In genomic region chr11:10542776-10543175, GRCh38 we compare ENCODE assay signal across 4 cellular contexts.
TF ChIP-seq lines count a peak whose summit lies in the region.

No MANE protein-coding gene starts in this region.

TF ChIP-seq in SK-N-SH treated with all-trans-retinoic acid at 6 μM for 48 hours, 23 proteins besides CTCF, POLR2A, EP300 and RAD21:
- TF ChIP-seq CSDC2 (CRISPR knock-in tag; IDR thresholded peaks at IDR 0.05) (no peak), GLIS3 (CRISPR knock-in tag; IDR thresholded peaks at IDR 0.05) (no peak), PPARA (CRISPR knock-in tag; IDR thresholded peaks at IDR 0.05; ENCODE audit: borderline replicate concordance) (no peak), ZNF8 (CRISPR knock-in tag; IDR thresholded peaks at IDR 0.05) (peak; percentile 94), CSRNP3 (CRISPR knock-in tag; IDR thresholded peaks at IDR 0.05) (no peak), RARB (CRISPR knock-in tag; IDR thresholded peaks at IDR 0.05) (no peak), TSHZ2 (CRISPR knock-in tag; IDR thresholded peaks at IDR 0.05) (no peak), OSR1 (CRISPR knock-in tag; IDR thresholded peaks at IDR 0.05) (no peak)

TF ChIP-seq in SK-N-SH, 30 proteins besides CTCF, POLR2A, EP300 and RAD21:
- no peak for TF ChIP-seq YY1 (IDR thresholded peaks at IDR 0.05; ENCODE audit: low read depth)
- no peak for TF ChIP-seq RFX5 (IDR thresholded peaks at IDR 0.05; ENCODE audit: low read length)
- TF ChIP-seq PBX3 (IDR thresholded peaks at IDR 0.05) = no peak
TF ChIP-seq in SK-N-SH: peak in this region for 0.

TF ChIP-seq in K562, 482 proteins besides CTCF, POLR2A, EP300 and RAD21:
- TF ChIP-seq CTCFL (IDR thresholded peaks at IDR 0.05; ENCODE audit: borderline replicate concordance, insufficient read depth, low read depth, low read length, poor library complexity, severe bottlenecking) (no peak), C11orf30 (IDR thresholded peaks at IDR 0.05; ENCODE audit: low read depth) (0 out of 2 replicates have a peak, but pooled peaks have one; percentile 28), BCOR (IDR thresholded peaks at IDR 0.05) (peak; percentile 47; the same call in 1 of the 2 replicates), ZNF146 (CRISPR knock-in tag; IDR thresholded peaks at IDR 0.05; ENCODE audit: unreplicated experiment) (peak; percentile 93), ZNF316 (IDR thresholded peaks at IDR 0.05) (peak; percentile 85), RBM25 (IDR thresholded peaks at IDR 0.05; ENCODE audit: low read depth, low read length, severe bottlenecking) (peak; percentile 52), KDM1A (IDR thresholded peaks at IDR 0.05) (0 out of 4 replicates have a peak, but pooled peaks of 1 of the 2 experiments have one; percentile 9)
- TF ChIP-seq, protein P1, sequence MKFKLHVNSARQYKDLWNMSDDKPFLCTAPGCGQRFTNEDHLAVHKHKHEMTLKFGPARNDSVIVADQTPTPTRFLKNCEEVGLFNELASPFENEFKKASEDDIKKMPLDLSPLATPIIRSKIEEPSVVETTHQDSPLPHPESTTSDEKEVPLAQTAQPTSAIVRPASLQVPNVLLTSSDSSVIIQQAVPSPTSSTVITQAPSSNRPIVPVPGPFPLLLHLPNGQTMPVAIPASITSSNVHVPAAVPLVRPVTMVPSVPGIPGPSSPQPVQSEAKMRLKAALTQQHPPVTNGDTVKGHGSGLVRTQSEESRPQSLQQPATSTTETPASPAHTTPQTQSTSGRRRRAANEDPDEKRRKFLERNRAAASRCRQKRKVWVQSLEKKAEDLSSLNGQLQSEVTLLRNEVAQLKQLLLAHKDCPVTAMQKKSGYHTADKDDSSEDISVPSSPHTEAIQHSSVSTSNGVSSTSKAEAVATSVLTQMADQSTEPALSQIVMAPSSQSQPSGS (CRISPR knock-in tag; IDR thresholded peaks at IDR 0.05) = no peak

TF ChIP-seq in HEK293T, 16 proteins besides CTCF, POLR2A, EP300 and RAD21:
- TF ChIP-seq ELF4 (IDR thresholded peaks at IDR 0.05) (no peak), CTBP1 (IDR thresholded peaks at IDR 0.05; ENCODE audit: borderline replicate concordance) (no peak), BHLHE40 (IDR thresholded peaks at IDR 0.05; ENCODE audit: borderline replicate concordance) (no peak), FOXA1 (IDR thresholded peaks at IDR 0.05) (no peak), FOXK2 (IDR thresholded peaks at IDR 0.05) (no peak), ARNT (IDR thresholded peaks at IDR 0.05) (no peak), FOXM1 (IDR thresholded peaks at IDR 0.05; ENCODE audit: borderline replicate concordance) (no peak), ZNF384 (IDR thresholded peaks at IDR 0.05) (no peak), TARDBP (IDR thresholded peaks at IDR 0.05) (no peak), L3MBTL2 (conservative IDR thresholded peaks at IDR 0.05) (no peak), HDGF (IDR thresholded peaks at IDR 0.05; ENCODE audit: borderline replicate concordance) (no peak), LEF1 (IDR thresholded peaks at IDR 0.05; ENCODE audit: borderline replicate concordance) (no peak), SUZ12 (IDR thresholded peaks at IDR 0.05) (no peak), NFRKB (IDR thresholded peaks at IDR 0.05) (no peak), SP1 (IDR thresholded peaks at IDR 0.05) (no peak)
- TF ChIP-seq, protein P2, sequence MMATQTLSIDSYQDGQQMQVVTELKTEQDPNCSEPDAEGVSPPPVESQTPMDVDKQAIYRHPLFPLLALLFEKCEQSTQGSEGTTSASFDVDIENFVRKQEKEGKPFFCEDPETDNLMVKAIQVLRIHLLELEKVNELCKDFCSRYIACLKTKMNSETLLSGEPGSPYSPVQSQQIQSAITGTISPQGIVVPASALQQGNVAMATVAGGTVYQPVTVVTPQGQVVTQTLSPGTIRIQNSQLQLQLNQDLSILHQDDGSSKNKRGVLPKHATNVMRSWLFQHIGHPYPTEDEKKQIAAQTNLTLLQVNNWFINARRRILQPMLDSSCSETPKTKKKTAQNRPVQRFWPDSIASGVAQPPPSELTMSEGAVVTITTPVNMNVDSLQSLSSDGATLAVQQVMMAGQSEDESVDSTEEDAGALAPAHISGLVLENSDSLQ (IDR thresholded peaks at IDR 0.05) = no peak
